Comparison of ENCODE assay signal across 1 cellular context in the genomic region with DNA sequence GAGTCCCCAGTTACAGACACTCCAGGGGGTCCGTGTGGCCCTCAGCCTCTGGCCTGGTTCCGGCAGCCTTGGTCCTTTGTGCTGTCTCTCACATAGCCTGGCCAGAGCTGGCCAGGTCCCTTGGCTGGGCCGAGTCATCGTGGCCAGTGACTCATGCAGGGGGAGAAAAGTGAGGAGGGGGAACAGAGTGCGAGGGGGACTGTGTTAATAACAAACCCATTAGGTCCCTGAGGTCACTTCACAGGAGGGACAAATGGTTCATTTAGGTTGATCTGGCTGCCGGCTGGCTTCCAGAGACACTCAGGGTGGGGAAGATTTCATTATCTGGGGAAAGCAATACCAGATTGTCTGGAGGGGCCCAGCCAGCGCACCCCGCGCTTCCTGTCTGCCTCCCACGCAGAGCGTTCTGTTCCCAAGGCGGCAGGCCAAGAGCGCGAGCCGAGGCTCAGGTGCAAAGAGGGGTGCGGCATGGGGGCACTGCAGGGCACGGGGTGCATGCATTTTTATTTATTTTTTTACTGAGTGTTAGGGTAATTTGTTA.
TF ChIP-seq lines count a peak whose summit lies in the region.

No MANE protein-coding gene starts in this region.

TF ChIP-seq in K562, 482 proteins besides CTCF, POLR2A, EP300 and RAD21 (continued from another document and continues in another):
- TF ChIP-seq, protein P1, sequence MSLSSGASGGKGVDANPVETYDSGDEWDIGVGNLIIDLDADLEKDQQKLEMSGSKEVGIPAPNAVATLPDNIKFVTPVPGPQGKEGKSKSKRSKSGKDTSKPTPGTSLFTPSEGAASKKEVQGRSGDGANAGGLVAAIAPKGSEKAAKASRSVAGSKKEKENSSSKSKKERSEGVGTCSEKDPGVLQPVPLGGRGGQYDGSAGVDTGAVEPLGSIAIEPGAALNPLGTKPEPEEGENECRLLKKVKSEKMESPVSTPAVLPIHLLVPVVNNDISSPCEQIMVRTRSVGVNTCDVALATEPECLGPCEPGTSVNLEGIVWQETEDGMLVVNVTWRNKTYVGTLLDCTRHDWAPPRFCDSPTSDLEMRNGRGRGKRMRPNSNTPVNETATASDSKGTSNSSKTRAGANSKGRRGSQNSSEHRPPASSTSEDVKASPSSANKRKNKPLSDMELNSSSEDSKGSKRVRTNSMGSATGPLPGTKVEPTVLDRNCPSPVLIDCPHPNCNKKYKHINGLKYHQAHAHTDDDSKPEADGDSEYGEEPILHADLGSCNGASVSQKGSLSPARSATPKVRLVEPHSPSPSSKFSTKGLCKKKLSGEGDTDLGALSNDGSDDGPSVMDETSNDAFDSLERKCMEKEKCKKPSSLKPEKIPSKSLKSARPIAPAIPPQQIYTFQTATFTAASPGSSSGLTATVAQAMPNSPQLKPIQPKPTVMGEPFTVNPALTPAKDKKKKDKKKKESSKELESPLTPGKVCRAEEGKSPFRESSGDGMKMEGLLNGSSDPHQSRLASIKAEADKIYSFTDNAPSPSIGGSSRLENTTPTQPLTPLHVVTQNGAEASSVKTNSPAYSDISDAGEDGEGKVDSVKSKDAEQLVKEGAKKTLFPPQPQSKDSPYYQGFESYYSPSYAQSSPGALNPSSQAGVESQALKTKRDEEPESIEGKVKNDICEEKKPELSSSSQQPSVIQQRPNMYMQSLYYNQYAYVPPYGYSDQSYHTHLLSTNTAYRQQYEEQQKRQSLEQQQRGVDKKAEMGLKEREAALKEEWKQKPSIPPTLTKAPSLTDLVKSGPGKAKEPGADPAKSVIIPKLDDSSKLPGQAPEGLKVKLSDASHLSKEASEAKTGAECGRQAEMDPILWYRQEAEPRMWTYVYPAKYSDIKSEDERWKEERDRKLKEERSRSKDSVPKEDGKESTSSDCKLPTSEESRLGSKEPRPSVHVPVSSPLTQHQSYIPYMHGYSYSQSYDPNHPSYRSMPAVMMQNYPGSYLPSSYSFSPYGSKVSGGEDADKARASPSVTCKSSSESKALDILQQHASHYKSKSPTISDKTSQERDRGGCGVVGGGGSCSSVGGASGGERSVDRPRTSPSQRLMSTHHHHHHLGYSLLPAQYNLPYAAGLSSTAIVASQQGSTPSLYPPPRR (CRISPR knock-in tag; IDR thresholded peaks at IDR 0.05; ENCODE audit: borderline replicate concordance), result peak; percentile 93; the same call in 1 of the 2 replicates
- TF ChIP-seq HDAC8 (tag; IDR thresholded peaks at IDR 0.05), result no peak
- TF ChIP-seq ZBTB1 (CRISPR knock-in tag; IDR thresholded peaks at IDR 0.05; ENCODE audit: borderline replicate concordance, low read depth), result no peak
- no peak for TF ChIP-seq EHMT2 (IDR thresholded peaks at IDR 0.05)
- TF ChIP-seq GATAD2A (IDR thresholded peaks at IDR 0.05), result peak; percentile 86; the same call in 1 of the 2 replicates
- TF ChIP-seq ESRRA (IDR thresholded peaks at IDR 0.05; ENCODE audit: borderline replicate concordance, low read depth), result peak; percentile 51
- TF ChIP-seq, protein P2, sequence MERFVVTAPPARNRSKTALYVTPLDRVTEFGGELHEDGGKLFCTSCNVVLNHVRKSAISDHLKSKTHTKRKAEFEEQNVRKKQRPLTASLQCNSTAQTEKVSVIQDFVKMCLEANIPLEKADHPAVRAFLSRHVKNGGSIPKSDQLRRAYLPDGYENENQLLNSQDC (CRISPR knock-in tag; IDR thresholded peaks at IDR 0.05), result no peak
- TF ChIP-seq ETS2 (tag; IDR thresholded peaks at IDR 0.05; ENCODE audit: borderline replicate concordance, poor library complexity, severe bottlenecking), result peak; percentile 36
- TF ChIP-seq, protein P3, sequence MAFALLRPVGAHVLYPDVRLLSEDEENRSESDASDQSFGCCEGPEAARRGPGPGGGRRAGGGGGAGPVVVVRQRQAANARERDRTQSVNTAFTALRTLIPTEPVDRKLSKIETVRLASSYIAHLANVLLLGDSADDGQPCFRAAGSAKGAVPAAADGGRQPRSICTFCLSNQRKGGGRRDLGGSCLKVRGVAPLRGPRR (CRISPR knock-in tag; IDR thresholded peaks at IDR 0.05), result no peak
- TF ChIP-seq, protein P4, sequence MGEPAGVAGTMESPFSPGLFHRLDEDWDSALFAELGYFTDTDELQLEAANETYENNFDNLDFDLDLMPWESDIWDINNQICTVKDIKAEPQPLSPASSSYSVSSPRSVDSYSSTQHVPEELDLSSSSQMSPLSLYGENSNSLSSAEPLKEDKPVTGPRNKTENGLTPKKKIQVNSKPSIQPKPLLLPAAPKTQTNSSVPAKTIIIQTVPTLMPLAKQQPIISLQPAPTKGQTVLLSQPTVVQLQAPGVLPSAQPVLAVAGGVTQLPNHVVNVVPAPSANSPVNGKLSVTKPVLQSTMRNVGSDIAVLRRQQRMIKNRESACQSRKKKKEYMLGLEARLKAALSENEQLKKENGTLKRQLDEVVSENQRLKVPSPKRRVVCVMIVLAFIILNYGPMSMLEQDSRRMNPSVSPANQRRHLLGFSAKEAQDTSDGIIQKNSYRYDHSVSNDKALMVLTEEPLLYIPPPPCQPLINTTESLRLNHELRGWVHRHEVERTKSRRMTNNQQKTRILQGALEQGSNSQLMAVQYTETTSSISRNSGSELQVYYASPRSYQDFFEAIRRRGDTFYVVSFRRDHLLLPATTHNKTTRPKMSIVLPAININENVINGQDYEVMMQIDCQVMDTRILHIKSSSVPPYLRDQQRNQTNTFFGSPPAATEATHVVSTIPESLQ (CRISPR knock-in tag; IDR thresholded peaks at IDR 0.05), result 0 out of 2 replicates have a peak, but pooled peaks have one; percentile 71
- peak; percentile 71 for TF ChIP-seq ZEB2 (IDR thresholded peaks at IDR 0.05)
- TF ChIP-seq ZNF644 (tag; IDR thresholded peaks at IDR 0.05; ENCODE audit: low read depth), result no peak
- TF ChIP-seq KDM2B (CRISPR knock-in tag; IDR thresholded peaks at IDR 0.05), result no peak; the same call in 1 of the 2 replicates
- TF ChIP-seq STAT5B (CRISPR knock-in tag; IDR thresholded peaks at IDR 0.05), result no peak
- no peak for TF ChIP-seq ELF2 (CRISPR knock-in tag; IDR thresholded peaks at IDR 0.05)
- TF ChIP-seq EGR1 (conservative IDR thresholded peaks at IDR 0.05), result peak; percentile 98
- no peak for TF ChIP-seq RBM34 (IDR thresholded peaks at IDR 0.05; ENCODE audit: borderline replicate concordance, insufficient read depth, low read length)
- TF ChIP-seq SIRT6 (IDR thresholded peaks at IDR 0.05; ENCODE audit: low read depth, low read length), result no peak
- no peak for TF ChIP-seq ZSCAN29 (IDR thresholded peaks at IDR 0.05)
- no peak for TF ChIP-seq ZNF3 (CRISPR knock-in tag; IDR thresholded peaks at IDR 0.05)
- TF ChIP-seq, protein P5, sequence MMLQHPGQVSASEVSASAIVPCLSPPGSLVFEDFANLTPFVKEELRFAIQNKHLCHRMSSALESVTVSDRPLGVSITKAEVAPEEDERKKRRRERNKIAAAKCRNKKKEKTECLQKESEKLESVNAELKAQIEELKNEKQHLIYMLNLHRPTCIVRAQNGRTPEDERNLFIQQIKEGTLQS (IDR thresholded peaks at IDR 0.05), result peak; percentile 96
- TF ChIP-seq, protein P5 (CRISPR knock-in tag; conservative IDR thresholded peaks at IDR 0.05), result peak; percentile 67; the same call in 1 of the 2 replicates
- TF ChIP-seq HNRNPL (IDR thresholded peaks at IDR 0.05; ENCODE audit: low read depth, low read length), result no peak
- no peak for TF ChIP-seq ZNF75A (CRISPR knock-in tag; IDR thresholded peaks at IDR 0.05)
- TF ChIP-seq GTF2A2 (tag; IDR thresholded peaks at IDR 0.05), result no peak
- TF ChIP-seq BMI1 (IDR thresholded peaks at IDR 0.05; ENCODE audit: low read length), result no peak
- no peak for TF ChIP-seq NFE2L1 (tag; IDR thresholded peaks at IDR 0.05; ENCODE audit: borderline replicate concordance, low read depth)
- no peak for TF ChIP-seq BDP1 (IDR thresholded peaks at IDR 0.05; ENCODE audit: insufficient read depth, insufficient read length)
- TF ChIP-seq MYBL2 (IDR thresholded peaks at IDR 0.05; ENCODE audit: low read depth), result no peak
- no peak for TF ChIP-seq MYBL2 (CRISPR knock-in tag; IDR thresholded peaks at IDR 0.05; ENCODE audit: borderline replicate concordance)
- TF ChIP-seq SPI1 (IDR thresholded peaks at IDR 0.05; ENCODE audit: borderline replicate concordance, low read depth, low read length), result no peak
- no peak for TF ChIP-seq ZC3H11A (IDR thresholded peaks at IDR 0.05; ENCODE audit: low read depth, low read length)
- TF ChIP-seq MAZ (CRISPR knock-in tag; conservative IDR thresholded peaks at IDR 0.05 in 1 of 2, IDR thresholded peaks at IDR 0.05 in 1 of 2), result peak; percentile 83 to 91; a peak in 3 of 4 replicates
- TF ChIP-seq SAFB2 (IDR thresholded peaks at IDR 0.05; ENCODE audit: borderline replicate concordance, low read depth, low read length, severe bottlenecking), result no peak
- TF ChIP-seq SOX6 (IDR thresholded peaks at IDR 0.05), result peak; percentile 95
- TF ChIP-seq, protein P6, sequence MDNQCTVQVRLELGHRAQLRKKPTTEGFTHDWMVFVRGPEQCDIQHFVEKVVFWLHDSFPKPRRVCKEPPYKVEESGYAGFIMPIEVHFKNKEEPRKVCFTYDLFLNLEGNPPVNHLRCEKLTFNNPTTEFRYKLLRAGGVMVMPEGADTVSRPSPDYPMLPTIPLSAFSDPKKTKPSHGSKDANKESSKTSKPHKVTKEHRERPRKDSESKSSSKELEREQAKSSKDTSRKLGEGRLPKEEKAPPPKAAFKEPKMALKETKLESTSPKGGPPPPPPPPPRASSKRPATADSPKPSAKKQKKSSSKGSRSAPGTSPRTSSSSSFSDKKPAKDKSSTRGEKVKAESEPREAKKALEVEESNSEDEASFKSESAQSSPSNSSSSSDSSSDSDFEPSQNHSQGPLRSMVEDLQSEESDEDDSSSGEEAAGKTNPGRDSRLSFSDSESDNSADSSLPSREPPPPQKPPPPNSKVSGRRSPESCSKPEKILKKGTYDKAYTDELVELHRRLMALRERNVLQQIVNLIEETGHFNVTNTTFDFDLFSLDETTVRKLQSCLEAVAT (IDR thresholded peaks at IDR 0.05), result peak in 1 of 2 experiments; percentile 43; a peak in 1 of 4 replicates
- peak; percentile 98 for TF ChIP-seq TCF3 (CRISPR knock-in tag; IDR thresholded peaks at IDR 0.05)
- no peak for TF ChIP-seq ZNF408 (CRISPR knock-in tag; IDR thresholded peaks at IDR 0.05; ENCODE audit: low read depth)
- TF ChIP-seq ZBTB8A (IDR thresholded peaks at IDR 0.05; ENCODE audit: partially characterized antibody), result no peak
- TF ChIP-seq, protein P7, sequence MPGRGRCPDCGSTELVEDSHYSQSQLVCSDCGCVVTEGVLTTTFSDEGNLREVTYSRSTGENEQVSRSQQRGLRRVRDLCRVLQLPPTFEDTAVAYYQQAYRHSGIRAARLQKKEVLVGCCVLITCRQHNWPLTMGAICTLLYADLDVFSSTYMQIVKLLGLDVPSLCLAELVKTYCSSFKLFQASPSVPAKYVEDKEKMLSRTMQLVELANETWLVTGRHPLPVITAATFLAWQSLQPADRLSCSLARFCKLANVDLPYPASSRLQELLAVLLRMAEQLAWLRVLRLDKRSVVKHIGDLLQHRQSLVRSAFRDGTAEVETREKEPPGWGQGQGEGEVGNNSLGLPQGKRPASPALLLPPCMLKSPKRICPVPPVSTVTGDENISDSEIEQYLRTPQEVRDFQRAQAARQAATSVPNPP (IDR thresholded peaks at IDR 0.05; ENCODE audit: borderline replicate concordance, insufficient read depth, insufficient read length), result no peak
- no peak for TF ChIP-seq FOXK1 (CRISPR knock-in tag; IDR thresholded peaks at IDR 0.05; ENCODE audit: borderline replicate concordance)
- TF ChIP-seq NEUROD1 (IDR thresholded peaks at IDR 0.05; ENCODE audit: borderline replicate concordance, low read depth, low read length, partially characterized antibody), result no peak
- TF ChIP-seq NCOA1 (IDR thresholded peaks at IDR 0.05; ENCODE audit: low read depth), result peak; percentile 91
- TF ChIP-seq CAMTA2 (CRISPR knock-in tag; conservative IDR thresholded peaks at IDR 0.05), result no peak
- no peak for TF ChIP-seq KDM5B (IDR thresholded peaks at IDR 0.05; ENCODE audit: insufficient replicate concordance, low read depth, low read length)
- TF ChIP-seq POLR2AphosphoS2 (IDR thresholded peaks at IDR 0.05; ENCODE audit: low read length), result no peak
- no peak for TF ChIP-seq MCM7 (IDR thresholded peaks at IDR 0.05)
- TF ChIP-seq LEF1 (IDR thresholded peaks at IDR 0.05), result peak; percentile 86
- TF ChIP-seq CBX2 (IDR thresholded peaks at IDR 0.05; ENCODE audit: insufficient read depth, low read length, poor library complexity, severe bottlenecking), result no peak
- no peak for TF ChIP-seq SETDB1 (IDR thresholded peaks at IDR 0.05; ENCODE audit: low read length)
- no peak for TF ChIP-seq PCBP2 (IDR thresholded peaks at IDR 0.05; ENCODE audit: low read depth, low read length, poor library complexity, severe bottlenecking)
- TF ChIP-seq SP1 (CRISPR knock-in tag; IDR thresholded peaks at IDR 0.05), result peak; percentile 69
- TF ChIP-seq MBD2 (IDR thresholded peaks at IDR 0.05; ENCODE audit: borderline replicate concordance, low read depth), result peak; percentile 67
- peak; percentile 44 to 59; a peak in 1 of 4 replicates for TF ChIP-seq TEAD1 (CRISPR knock-in tag; IDR thresholded peaks at IDR 0.05)
- TF ChIP-seq PHF20 (IDR thresholded peaks at IDR 0.05; ENCODE audit: partially characterized antibody), result peak; percentile 17
- 0 out of 4 replicates have a peak, but pooled peaks of 1 of the 2 experiments have one; percentile 46 for TF ChIP-seq KDM4B (IDR thresholded peaks at IDR 0.05; ENCODE audit: borderline replicate concordance in 2 of 2, low read depth in 1 of 2)
- TF ChIP-seq ZNF507 (tag; conservative IDR thresholded peaks at IDR 0.05), result no peak
- peak; percentile 99 for TF ChIP-seq CCNT2 (IDR thresholded peaks at IDR 0.05; ENCODE audit: borderline replicate concordance, extremely low read depth, insufficient read length, low read depth, low read length)
- TF ChIP-seq, protein P8, sequence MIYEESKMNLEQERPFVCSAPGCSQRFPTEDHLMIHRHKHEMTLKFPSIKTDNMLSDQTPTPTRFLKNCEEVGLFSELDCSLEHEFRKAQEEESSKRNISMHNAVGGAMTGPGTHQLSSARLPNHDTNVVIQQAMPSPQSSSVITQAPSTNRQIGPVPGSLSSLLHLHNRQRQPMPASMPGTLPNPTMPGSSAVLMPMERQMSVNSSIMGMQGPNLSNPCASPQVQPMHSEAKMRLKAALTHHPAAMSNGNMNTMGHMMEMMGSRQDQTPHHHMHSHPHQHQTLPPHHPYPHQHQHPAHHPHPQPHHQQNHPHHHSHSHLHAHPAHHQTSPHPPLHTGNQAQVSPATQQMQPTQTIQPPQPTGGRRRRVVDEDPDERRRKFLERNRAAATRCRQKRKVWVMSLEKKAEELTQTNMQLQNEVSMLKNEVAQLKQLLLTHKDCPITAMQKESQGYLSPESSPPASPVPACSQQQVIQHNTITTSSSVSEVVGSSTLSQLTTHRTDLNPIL (CRISPR knock-in tag; IDR thresholded peaks at IDR 0.05), result no peak
- TF ChIP-seq PTRF (tag; IDR thresholded peaks at IDR 0.05), result no peak
- no peak for TF ChIP-seq SMARCB1 (IDR thresholded peaks at IDR 0.05; ENCODE audit: insufficient read length, low read depth)
- TF ChIP-seq SMAD4 (CRISPR knock-in tag; conservative IDR thresholded peaks at IDR 0.05), result peak; percentile 100
- no peak for TF ChIP-seq ZBED1 (IDR thresholded peaks at IDR 0.05)
- no peak for TF ChIP-seq ZNF57 (CRISPR knock-in tag; IDR thresholded peaks at IDR 0.05)
- TF ChIP-seq HDGF (IDR thresholded peaks at IDR 0.05), result no peak
- TF ChIP-seq PTBP1 (IDR thresholded peaks at IDR 0.05; ENCODE audit: low read depth, low read length), result 0 out of 2 replicates have a peak, but pooled peaks have one; percentile 45
- peak; percentile 74 to 87; a peak in 3 of 4 replicates for TF ChIP-seq ARNT (IDR thresholded peaks at IDR 0.05)
